In genomic region chrX:15404712-15405111, GRCh38 we compare ENCODE assay signal across 2 cellular contexts.
TF ChIP-seq lines count a peak whose summit lies in the region.

No MANE protein-coding gene starts in this region.

TF ChIP-seq in GM23338, 12 proteins besides CTCF, POLR2A, EP300 and RAD21:
- TF ChIP-seq ZNF114 (CRISPR knock-in tag; IDR thresholded peaks at IDR 0.05) (no peak), POLR2AphosphoS5 (IDR thresholded peaks at IDR 0.05; ENCODE audit: low read depth) (no peak), EZH2 (IDR thresholded peaks at IDR 0.05; ENCODE audit: low read depth, unreplicated experiment) (no peak), ETS1 (IDR thresholded peaks at IDR 0.05) (no peak), STAT1 (IDR thresholded peaks at IDR 0.05; ENCODE audit: unreplicated experiment) (no peak), JUNB (IDR thresholded peaks at IDR 0.05; ENCODE audit: unreplicated experiment) (no peak), ZNF331 (CRISPR knock-in tag; IDR thresholded peaks at IDR 0.05; ENCODE audit: low read depth) (no peak), CREB1 (CRISPR knock-in tag; IDR thresholded peaks at IDR 0.05; ENCODE audit: low read depth) (no peak), ZNF462 (CRISPR knock-in tag; IDR thresholded peaks at IDR 0.05) (no peak), REST (IDR thresholded peaks at IDR 0.05; ENCODE audit: unreplicated experiment) (no peak), EZH2phosphoT487 (IDR thresholded peaks at IDR 0.05; ENCODE audit: unreplicated experiment) (no peak), NANOG (IDR thresholded peaks at IDR 0.05; ENCODE audit: borderline replicate concordance) (no peak)

TF ChIP-seq in K562, 482 proteins besides CTCF, POLR2A, EP300 and RAD21 (continues in another document):
- TF ChIP-seq ZC3H4 (CRISPR knock-in tag; IDR thresholded peaks at IDR 0.05; ENCODE audit: borderline replicate concordance) (no peak), ZNF280A (IDR thresholded peaks at IDR 0.05; ENCODE audit: low read depth, partially characterized antibody) (no peak), KLF6 (CRISPR knock-in tag; IDR thresholded peaks at IDR 0.05; ENCODE audit: borderline replicate concordance) (no peak), PURB (CRISPR knock-in tag; IDR thresholded peaks at IDR 0.05; ENCODE audit: low read depth) (no peak), FOSL1 (tag; conservative IDR thresholded peaks at IDR 0.05) (no peak), YY1 (IDR thresholded peaks at IDR 0.05; ENCODE audit: borderline replicate concordance in 1 of 3, control insufficient read depth in 1 of 3, extremely low read depth in 1 of 3, insufficient read depth in 3 of 3, insufficient read length in 1 of 3, insufficient replicate concordance in 2 of 3, low read depth in 1 of 3, low read length in 2 of 3) (no peak), VEZF1 (CRISPR knock-in tag; IDR thresholded peaks at IDR 0.05) (0 out of 2 replicates have a peak, but pooled peaks have one; percentile 33), NFE2 (IDR thresholded peaks at IDR 0.05; ENCODE audit: low read depth) (peak; percentile 27; the same call in 1 of the 2 replicates), MED1 (CRISPR knock-in tag; IDR thresholded peaks at IDR 0.05; ENCODE audit: borderline replicate concordance) (no peak), NR2C2 (CRISPR knock-in tag; IDR thresholded peaks at IDR 0.05) (no peak), NR2C2 (tag; IDR thresholded peaks at IDR 0.05) (0 out of 2 replicates have a peak, but pooled peaks have one; percentile 17), ZFP91 (CRISPR knock-in tag; IDR thresholded peaks at IDR 0.05) (no peak), TSHZ1 (CRISPR knock-in tag; IDR thresholded peaks at IDR 0.05) (no peak), ZBTB34 (CRISPR knock-in tag; IDR thresholded peaks at IDR 0.05) (no peak), E4F1 (CRISPR knock-in tag; IDR thresholded peaks at IDR 0.05; ENCODE audit: borderline replicate concordance) (no peak), SMARCA5 (IDR thresholded peaks at IDR 0.05) (no peak), MAFG (tag; conservative IDR thresholded peaks at IDR 0.05) (peak; percentile 38; the same call in 1 of the 2 replicates), GTF2B (IDR thresholded peaks at IDR 0.05; ENCODE audit: extremely low read depth, insufficient read length) (no peak), ATF4 (CRISPR knock-in tag; IDR thresholded peaks at IDR 0.05) (no peak), PATZ1 (CRISPR knock-in tag; IDR thresholded peaks at IDR 0.05; ENCODE audit: borderline replicate concordance) (no peak), FOXJ2 (tag; IDR thresholded peaks at IDR 0.05) (peak; percentile 88)
